Comparison of ENCODE assay signal across 19 cellular contexts in the genomic region with DNA sequence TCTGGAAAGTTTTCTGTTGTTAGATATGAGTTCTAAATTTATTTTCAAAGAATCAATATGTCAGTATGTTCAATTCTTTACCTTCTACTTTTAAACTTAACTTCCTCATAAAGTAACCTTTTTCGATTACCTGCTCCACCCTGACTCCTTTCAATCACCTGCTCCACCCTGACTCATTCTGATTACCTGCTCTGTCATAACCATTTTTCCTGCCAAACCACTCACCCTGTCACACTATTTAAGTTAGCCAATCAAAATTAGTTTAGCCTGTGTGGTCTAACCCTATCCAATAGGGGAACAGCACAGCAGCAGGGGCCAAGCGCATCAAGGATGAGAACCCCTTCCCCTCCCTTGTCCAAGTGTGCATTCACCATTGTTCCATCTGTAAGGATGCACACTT. TPM values are rescaled to one million over a fixed set of nuclear protein-coding genes. Genes with fewer than 3 reads are reported as not detected.
"Had no signal": no experiment of that assay in that cellular context is flagged by ENCODE, and none has a peak within 500 bp of the region (broad histone marks: within the 10 kb centered on the region; RNA-seq: fewer than 3 reads in every experiment).

No MANE protein-coding gene starts in this region.

RNA-seq across cellular contexts. Expression of a gene that starts 56.4 kb away (rescaled TPM):
- total RNA-seq: heart left ventricle, kidney epithelial cell, left cardiac atrium, left lung, liver, lower lobe of right lung, mesothelial cell of epicardium, mononuclear cell, natural killer cell, osteoblast, posterior vena cava, psoas muscle, right atrium auricular region, right lobe of liver, skeletal muscle tissue, testis, thyroid gland had no signal
- polyA plus RNA-seq: liver, mammary epithelial cell, neural cell had no signal
